Comparison of ENCODE assay signal across 8 cellular contexts in genomic region chr15:85010472-85011209, GRCh38. TPM values are rescaled to one million over a fixed set of nuclear protein-coding genes. Genes with fewer than 3 reads are reported as not detected.
DNase-seq lines count a peak whose midpoint lies in the region; ATAC-seq and TF ChIP-seq lines count a peak whose summit lies in the region.
"Had no signal": no experiment of that assay in that cellular context is flagged by ENCODE, and none has a peak within 500 bp of the region (broad histone marks: within the 10 kb centered on the region; RNA-seq: fewer than 3 reads in every experiment).

No MANE protein-coding gene starts in this region.

- H3K27me3 ChIP-seq in suprapubic skin (no peaks in the 10 kb centered on the region), PC-3 (ENCODE audit: low read length) (no peaks in the 10 kb centered on the region)
- H3K27me3 ChIP-seq: brain microvascular endothelial cell had no signal

- H3F3A ChIP-seq in PC-3 (ENCODE audit: low read length, unreplicated experiment): no peaks in the 10 kb centered on the region

- H3K9me3 Mint-ChIP-seq in activated B cell treated with CpG ODN at 0.5 μM for 24 hours: no peaks in the 10 kb centered on the region
- H3K9me3 Mint-ChIP-seq in activated CD4-positive, alpha-beta T cell treated with anti-CD3 and anti-CD28 coated beads for 36 hours (ENCODE audit: low read depth): no peaks in the 10 kb centered on the region

- no peak for TF ChIP-seq POLR2A in suprapubic skin (IDR thresholded peaks at IDR 0.05)

- ATAC-seq in activated B cell treated with CpG ODN at 0.5 μM for 24 hours (ENCODE audit: low read depth) (peak; percentile 75), PC-3 (no peak)
- ATAC-seq in activated CD4-positive, alpha-beta T cell treated with anti-CD3 and anti-CD28 coated beads for 36 hours: no peak

- H3K9me2 ChIP-seq in PC-3 (replicated peaks; ENCODE audit: low read length): no peaks in the 10 kb centered on the region

- no peak overlapping the region for H3K4me2 ChIP-seq in PC-3 (ENCODE audit: low read length)

- WGBS in suprapubic skin: 46% methylated on average over 4 of the region's 4 CpGs

- H3K9me3 ChIP-seq in suprapubic skin (no peaks in the 10 kb centered on the region), PC-3 (ENCODE audit: low read length) (no peaks in the 10 kb centered on the region)

- no peak for TF ChIP-seq CTCF in activated B cell treated with CpG ODN at 0.5 μM for 24 hours (IDR thresholded peaks at IDR 0.05)
- no peak for TF ChIP-seq CTCF in suprapubic skin (IDR thresholded peaks at IDR 0.05)
- TF ChIP-seq CTCF in PC-3 (conservative IDR thresholded peaks at IDR 0.05; ENCODE audit: low read depth, low read length): no peak

- no peak overlapping the region for H2AFZ ChIP-seq in PC-3 (ENCODE audit: low read length)

- peak overlapping the region; percentile 74 for H3K27ac Mint-ChIP-seq in activated B cell treated with CpG ODN at 0.5 μM for 24 hours
- H3K27ac Mint-ChIP-seq in activated CD4-positive, alpha-beta T cell treated with anti-CD3 and anti-CD28 coated beads for 36 hours: no peak overlapping the region

- no peak for TF ChIP-seq EP300 in suprapubic skin (IDR thresholded peaks at IDR 0.05)

- no peak overlapping the region for H3K9ac ChIP-seq in PC-3 (ENCODE audit: low read length)

- H3K4me3 ChIP-seq in suprapubic skin: no peak overlapping the region
- no peak overlapping the region for H3K4me3 ChIP-seq in PC-3 (ENCODE audit: low read length)

- H3K79me2 ChIP-seq in PC-3 (ENCODE audit: low read length): peaks cover 86% of the 10 kb centered on the region

- no peaks in the 10 kb centered on the region for H3K36me3 Mint-ChIP-seq in activated B cell treated with CpG ODN at 0.5 μM for 24 hours (ENCODE audit: low read depth)
- H3K36me3 Mint-ChIP-seq in activated CD4-positive, alpha-beta T cell treated with anti-CD3 and anti-CD28 coated beads for 36 hours (ENCODE audit: low read depth): no peaks in the 10 kb centered on the region

- intact Hi-C loops in activated B cell treated with CpG ODN at 0.5 μM for 24 hours (cut with micrococcal nuclease): loop anchor here (1.0 kb wide), 3 partner anchors 30 to 82 kb away; no protein-coding TSS in a partner anchor
- intact Hi-C loops in activated CD4-positive, alpha-beta T cell treated with anti-CD3 and anti-CD28 coated beads for 36 hours (cut with DNase I, micrococcal nuclease): no loop called here
- intact Hi-C loops in PC-3 (cut with micrococcal nuclease): no loop called here

- H3K4me3 Mint-ChIP-seq in activated B cell treated with CpG ODN at 0.5 μM for 24 hours: peak overlapping the region; percentile 33
- H3K4me3 Mint-ChIP-seq in activated CD4-positive, alpha-beta T cell treated with anti-CD3 and anti-CD28 coated beads for 36 hours: no peak overlapping the region

- no peaks in the 10 kb centered on the region for H3K27me3 Mint-ChIP-seq in activated B cell treated with CpG ODN at 0.5 μM for 24 hours
- no peaks in the 10 kb centered on the region for H3K27me3 Mint-ChIP-seq in activated CD4-positive, alpha-beta T cell treated with anti-CD3 and anti-CD28 coated beads for 36 hours

- CTCF ChIA-PET in activated B cell treated with CpG ODN at 0.5 μM for 24 hours (lab: Charles Lee) (interaction anchor here (0.6 to 1.8 kb wide), 6 partner anchors 31 to 362 kb away, joined by 3 to 7 read pairs (median 4); no protein-coding TSS in a partner anchor), PC-3 (lab: Charles Lee) (no interaction called here)
- CTCF ChIA-PET in activated CD4-positive, alpha-beta T cell treated with anti-CD3 and anti-CD28 coated beads for 36 hours (lab: Charles Lee): interaction anchor here (1.0 kb wide), 1 partner anchor 149 kb away, joined by 5 read pairs; no protein-coding TSS in a partner anchor

- H3K4me1 ChIP-seq in suprapubic skin (peaks cover 39% of the 10 kb centered on the region), PC-3 (ENCODE audit: insufficient read depth, low read length) (no peaks in the 10 kb centered on the region)

- H3K27ac ChIP-seq in suprapubic skin (peak overlapping the region; percentile 32), PC-3 (ENCODE audit: low read length) (no peak overlapping the region)
- H3K27ac ChIP-seq: brain microvascular endothelial cell had no signal

- DNase-seq in HCEC 1CT (peak; percentile 64), activated B cell treated with CpG ODN at 0.5 μM for 24 hours (no peak), left kidney (ENCODE audit: low read depth, low spot score) (peak; percentile 49), suprapubic skin (ENCODE audit: low spot score in 2 of 2) (no peak), AML-193 (lab: John Stamatoyannopoulos, UW) (no peak), PC-3 (no peak)
- DNase-seq in activated CD4-positive, alpha-beta T cell treated with anti-CD3 and anti-CD28 coated beads for 36 hours: no peak
- DNase-seq: brain microvascular endothelial cell had no signal

- peaks cover 36% of the 10 kb centered on the region; the same call in 1 of the 2 replicates for H4K20me1 ChIP-seq in PC-3 (ENCODE audit: low read length)

- POLR2A ChIA-PET in activated B cell treated with CpG ODN at 0.5 μM for 24 hours (lab: Charles Lee) (interaction anchor here (0.6 to 2.3 kb wide), 2 partner anchors 28 to 30 kb away, joined by 3 to 22 read pairs; partner anchors contain the start of gene PDE8A), PC-3 (lab: Charles Lee; ENCODE audit: unreplicated experiment) (no interaction called here)
- POLR2A ChIA-PET in activated CD4-positive, alpha-beta T cell treated with anti-CD3 and anti-CD28 coated beads for 36 hours (lab: Charles Lee): no interaction called here

- H3K36me3 ChIP-seq in suprapubic skin (no peaks in the 10 kb centered on the region), PC-3 (ENCODE audit: low read depth, low read length) (no peaks in the 10 kb centered on the region)
- H3K36me3 ChIP-seq: brain microvascular endothelial cell had no signal

- no TSS peak for BruUV-seq in PC-3 (replicated peaks; lab: Mats Ljungman, UMichigan)

- H3K4me1 Mint-ChIP-seq in activated B cell treated with CpG ODN at 0.5 μM for 24 hours: peaks cover 62% of the 10 kb centered on the region
- H3K4me1 Mint-ChIP-seq in activated CD4-positive, alpha-beta T cell treated with anti-CD3 and anti-CD28 coated beads for 36 hours: peaks cover 29% of the 10 kb centered on the region

RNA-seq across cellular contexts. Expression of gene PDE8A, which starts 29.0 kb away (rescaled TPM):
- total RNA-seq in activated B cell treated with CpG ODN at 0.5 μM for 24 hours (25.1 and 32.3 TPM in 2 replicates), suprapubic skin (10 to 100 TPM; 15.3 to 48.5 (median 19.0) TPM), PC-3 (2014; rRNA removed) (44.2 and 62.0 TPM in 2 replicates)
- 10 to 100 TPM; 21.3 to 28.7 TPM for total RNA-seq in activated CD4-positive, alpha-beta T cell treated with anti-CD3 and anti-CD28 coated beads for 36 hours

Comparison
In these comparisons a context has a peak if more than half of its experiments do, and no peak if none do; other contexts are left out.
1. DNase-seq: peak in HCEC 1CT (single experiment) and left kidney (single experiment); none in activated B cell treated with CpG ODN at 0.5 μM for 24 hours (single experiment), suprapubic skin (0 of 2), activated CD4-positive, alpha-beta T cell treated with anti-CD3 and anti-CD28 coated beads for 36 hours (single experiment), AML-193 (0 of 2) and PC-3 (single experiment).